ENCODE assay signal across 12 cellular contexts in genomic region chr17:78977992-78978973, GRCh38. TPM values are rescaled to one million over a fixed set of nuclear protein-coding genes. Genes with fewer than 3 reads are reported as not detected.
DNase-seq lines count a peak whose midpoint lies in the region; ATAC-seq and TF ChIP-seq lines count a peak whose summit lies in the region.
"Had no signal": no experiment of that assay in that cellular context is flagged by ENCODE, and none has a peak within 500 bp of the region (broad histone marks: within the 10 kb centered on the region; RNA-seq: fewer than 3 reads in every experiment).

No MANE protein-coding gene starts in this region.

- H3F3A ChIP-seq in GM23248 (ENCODE audit: insufficient read depth) = 0 out of 2 replicates have a peak, but pooled peaks cover 8% of the 10 kb centered on the region

- H3K27ac ChIP-seq in foreskin keratinocyte (no peak overlapping the region), sigmoid colon (peak overlapping the region in 3 of 4 donors; percentile 25 to 75 (median 72)), GM23248 (no peak overlapping the region)
- H3K27ac ChIP-seq: KMS-11 had no signal

- no peak overlapping the region for H3K9ac ChIP-seq in GM23248
- H3K9ac ChIP-seq: KMS-11 had no signal

- no peaks in the 10 kb centered on the region for H3K36me3 ChIP-seq in sigmoid colon
- H3K36me3 ChIP-seq in GM23248 (ENCODE audit: low read depth) = no peaks in the 10 kb centered on the region
- H3K36me3 ChIP-seq: SJCRH30, thyroid gland had no signal

- H3K79me2 ChIP-seq in GM23248 (ENCODE audit: insufficient read depth) = no peaks in the 10 kb centered on the region

- in situ Hi-C loops in GM23248 (cut with MboI) = loop anchor here (10.0 kb wide), 1 partner anchor 113 kb away; no protein-coding TSS in a partner anchor
- in situ Hi-C loops in G401 (cut with HindIII; ENCODE audit: low sequenced_read_pairs) = no loop called here

- H3K9me3 ChIP-seq in sigmoid colon (no peaks in the 10 kb centered on the region), GM23248 (ENCODE audit: low read depth) (no peaks in the 10 kb centered on the region)
- H3K9me3 ChIP-seq: SJCRH30, thyroid gland had no signal

- H3K4me3 ChIP-seq in sigmoid colon (peak overlapping the region in 2 of 4 donors; percentile 49), GM23248 (no peak overlapping the region)

- TF ChIP-seq EP300 in sigmoid colon (IDR thresholded peaks at IDR 0.05) = no peak

- WGBS in sigmoid colon, 2 donors = 24 to 64% methylated on average over 21 of the region's 21 CpGs
- WGBS in GM23248 (ENCODE audit: low coverage in 1 of 2, low lambda C conversion rate in 2 of 2, missing lambda C conversion rate in 2 of 2), 2 experiments = 86 to 91% methylated on average over 19 to 20 of the region's 21 CpGs

- H3K27me3 ChIP-seq in foreskin keratinocyte (no peaks in the 10 kb centered on the region), sigmoid colon (no peaks in the 10 kb centered on the region), GM23248 (replicated peaks; ENCODE audit: insufficient read depth) (no peaks in the 10 kb centered on the region)
- H3K27me3 ChIP-seq: SJCRH30, thyroid gland had no signal

- H3K9me2 ChIP-seq in GM23248 (ENCODE audit: insufficient read depth) = no peaks in the 10 kb centered on the region

- peak; percentile 18 for ATAC-seq in SK-N-SH treated with all-trans-retinoic acid at 6 μM for 48 hours
- no peak for ATAC-seq in foreskin keratinocyte
- no peak for ATAC-seq in GM18873 (IDR thresholded peaks at IDR 0.05; ENCODE audit: low FRiP score, unreplicated experiment)

- TF ChIP-seq CTCF in foreskin keratinocyte (conservative IDR thresholded peaks at IDR 0.05) (peak; percentile 25), sigmoid colon (IDR thresholded peaks at IDR 0.05) (no peak)

- no peak for TF ChIP-seq POLR2A in sigmoid colon (IDR thresholded peaks at IDR 0.05)

- DNase-seq in DMS79 treated with DMSO at 0.1 percent for 48 hours (lab: John Stamatoyannopoulos, UW) (peak; percentile 5), DMS79 (lab: John Stamatoyannopoulos, UW) (no peak), foreskin keratinocyte (no peak), sigmoid colon (no peak), GM23248 (no peak), G401 (ENCODE audit: low spot score) (no peak)
- DNase-seq: amygdala, SJCRH30 had no signal

- intact Hi-C loops in sigmoid colon (cut with DNase I) = no loop called here

- H3K4me2 ChIP-seq in GM23248 (ENCODE audit: unreplicated experiment) = no peak overlapping the region
- H3K4me2 ChIP-seq: KMS-11 had no signal

- H4K20me1 ChIP-seq in GM23248 (ENCODE audit: insufficient read depth) = no peaks in the 10 kb centered on the region

- no peak overlapping the region for H2AFZ ChIP-seq in GM23248

- H3K4me1 ChIP-seq in foreskin keratinocyte = peaks cover 6% of the 10 kb centered on the region
- H3K4me1 ChIP-seq in sigmoid colon = peaks cover 0 to 64% (median 57%) of the 10 kb centered on the region in 4 donors
- peaks cover 10% of the 10 kb centered on the region; the same call in 1 of the 2 replicates for H3K4me1 ChIP-seq in GM23248 (ENCODE audit: insufficient read depth)

TF ChIP-seq in SK-N-SH treated with all-trans-retinoic acid at 6 μM for 48 hours, 23 proteins besides CTCF, POLR2A, EP300 and RAD21 (continues in another document):
- TF ChIP-seq CREB5 (CRISPR knock-in tag; IDR thresholded peaks at IDR 0.05; ENCODE audit: low read depth) = no peak
- no peak for TF ChIP-seq OSR1 (CRISPR knock-in tag; IDR thresholded peaks at IDR 0.05)
- no peak for TF ChIP-seq ZC3H10 (CRISPR knock-in tag; IDR thresholded peaks at IDR 0.05)
- TF ChIP-seq ARNTL (CRISPR knock-in tag; IDR thresholded peaks at IDR 0.05; ENCODE audit: borderline replicate concordance, low read depth) = no peak
- TF ChIP-seq RARB (CRISPR knock-in tag; IDR thresholded peaks at IDR 0.05) = no peak
- TF ChIP-seq TSHZ2 (CRISPR knock-in tag; IDR thresholded peaks at IDR 0.05) = no peak
- TF ChIP-seq GLIS3 (CRISPR knock-in tag; IDR thresholded peaks at IDR 0.05) = no peak
- no peak for TF ChIP-seq ESRRG (CRISPR knock-in tag; IDR thresholded peaks at IDR 0.05)
- no peak for TF ChIP-seq PPARA (CRISPR knock-in tag; IDR thresholded peaks at IDR 0.05; ENCODE audit: borderline replicate concordance)
- no peak for TF ChIP-seq ZNF8 (CRISPR knock-in tag; IDR thresholded peaks at IDR 0.05)
- no peak for TF ChIP-seq PATZ1 (CRISPR knock-in tag; IDR thresholded peaks at IDR 0.05; ENCODE audit: borderline replicate concordance)

RNA-seq across cellular contexts. Expression of gene LGALS3BP, which starts 1.4 kb away (rescaled TPM):
- 339 and 389 TPM in 2 replicates for total RNA-seq in foreskin keratinocyte
- 375 and 407 TPM in 2 replicates for polyA plus RNA-seq in foreskin keratinocyte
- total RNA-seq in sigmoid colon = 100 to 1,000 TPM; 134 to 277 (median 186) TPM
- polyA plus RNA-seq in sigmoid colon = 100 to 1,000 TPM in 2 of 3 donors, 10 to 100 TPM in 1; 92.5 to 415 (median 138) TPM
- 8.3 and 8.8 TPM in 2 replicates for total RNA-seq in GM23248 (2014; rRNA removed; shearing (Covaris generic))
- polyA plus RNA-seq in GM23248 (2016; fragmentation: Nextera tagmentation; extraction: Ambion mirVana) = 8.6 and 12.6 TPM in 2 replicates
- total RNA-seq in G401 (2014; rRNA removed; shearing (Covaris generic)) = 24.1 and 44.7 TPM in 2 replicates

RNA-seq across cellular contexts. Expression of gene CANT1, which starts 31.3 kb away (rescaled TPM):
- total RNA-seq in foreskin keratinocyte (67.2 and 68.5 TPM in 2 replicates), sigmoid colon (10 to 100 TPM; 11.1 to 19.1 (median 13.4) TPM)
- polyA plus RNA-seq in foreskin keratinocyte (48.4 and 49.3 TPM in 2 replicates), sigmoid colon (100 to 1,000 TPM in 1 of 3 donors, 10 to 100 TPM in 2; 51.1 to 132 (median 60.3) TPM), GM23248 (2016; fragmentation: Nextera tagmentation; extraction: Ambion mirVana) (44.8 and 46.2 TPM in 2 replicates)
- 52.0 and 52.4 TPM in 2 replicates for total RNA-seq in GM23248 (2014; rRNA removed; shearing (Covaris generic))
- total RNA-seq in G401 (2014; rRNA removed; shearing (Covaris generic)) = 66.1 and 80.1 TPM in 2 replicates

RNA-seq across cellular contexts. Expression of gene C1QTNF1, which starts 45.7 kb away (rescaled TPM):
- total RNA-seq in foreskin keratinocyte (29.5 and 38.9 TPM in 2 replicates), sigmoid colon (10 to 100 TPM; 14.8 to 31.4 (median 26.2) TPM)
- polyA plus RNA-seq in foreskin keratinocyte (26.0 and 34.5 TPM in 2 replicates), sigmoid colon (10 to 100 TPM in 1 of 3 donors, 1 to 10 TPM in 2; 1.4 to 34.6 (median 4.8) TPM), GM23248 (2016; fragmentation: Nextera tagmentation; extraction: Ambion mirVana) (5.7 and 6.1 TPM in 2 replicates)
- total RNA-seq in GM23248 (2014; rRNA removed; shearing (Covaris generic)) = 12.2 and 14.4 TPM in 2 replicates
- total RNA-seq in G401 (2014; rRNA removed; shearing (Covaris generic)) = not detected in 2 replicates

RNA-seq across cellular contexts. Expression of gene TIMP2, which starts 53.1 kb away (rescaled TPM):
- 7.5 and 11.2 TPM in 2 replicates for total RNA-seq in foreskin keratinocyte
- 6.3 and 8.3 TPM in 2 replicates for polyA plus RNA-seq in foreskin keratinocyte
- total RNA-seq in sigmoid colon = 100 to 1,000 TPM; 142 to 227 (median 151) TPM
- 10 to 100 TPM; 16.4 to 58.8 (median 47.4) TPM for polyA plus RNA-seq in sigmoid colon
- 587 and 620 TPM in 2 replicates for total RNA-seq in GM23248 (2014; rRNA removed; shearing (Covaris generic))
- polyA plus RNA-seq in GM23248 (2016; fragmentation: Nextera tagmentation; extraction: Ambion mirVana) = 102 and 103 TPM in 2 replicates
- total RNA-seq in G401 (2014; rRNA removed; shearing (Covaris generic)) = 32.4 and 37.5 TPM in 2 replicates

Comparison
In these comparisons a context has a peak if more than half of its experiments do, and no peak if none do; other contexts are left out.
1. H3K27ac ChIP-seq: peak in sigmoid colon (3 of 4); none in foreskin keratinocyte (single experiment) and GM23248 (single experiment).
2. RNA of gene C1QTNF1, which starts 45.7 kb away (total RNA-seq): 29.5 to 38.9 TPM in foreskin keratinocyte, 14.8 to 31.4 TPM in sigmoid colon and 12.2 to 14.4 TPM in GM23248; not detected in G401; every median in the first group is over 10 times any median in the second.